In the genomic region with DNA sequence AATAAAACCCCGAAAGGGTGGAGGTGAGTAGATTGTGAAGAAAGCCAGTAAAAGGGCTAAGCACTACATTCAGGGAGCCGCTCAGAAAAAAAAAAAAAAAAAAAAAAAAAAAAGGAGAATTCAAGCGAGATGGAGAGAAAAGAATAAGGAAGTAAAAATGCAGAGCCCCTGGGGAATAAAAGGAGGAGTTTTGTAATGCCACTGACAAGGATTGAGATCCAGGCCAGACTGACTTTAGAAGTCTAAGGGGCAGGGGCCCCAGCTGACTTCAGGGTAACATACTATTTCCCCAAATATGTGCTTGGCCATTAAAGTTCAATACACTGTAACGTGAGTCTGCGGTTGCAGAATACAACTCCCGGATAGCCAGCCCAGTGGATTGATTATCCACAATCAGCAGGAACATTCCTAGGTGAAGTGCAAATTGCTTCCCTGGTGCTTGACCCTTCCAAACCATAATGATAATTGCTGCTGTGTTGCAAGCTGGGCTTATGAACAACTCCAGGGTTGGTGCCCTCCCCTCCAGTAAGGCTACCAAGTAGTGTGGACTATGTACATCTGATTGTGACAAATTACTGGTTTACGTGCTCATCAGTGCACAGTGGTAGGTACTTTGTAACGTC, we compare ENCODE assay signal across 32 cellular contexts. TPM values are rescaled to one million over a fixed set of nuclear protein-coding genes. Genes with fewer than 3 reads are reported as not detected.
DNase-seq lines count a peak whose midpoint lies in the region; ATAC-seq, FAIRE-seq and TF ChIP-seq lines count a peak whose summit lies in the region.
"Had no signal": no experiment of that assay in that cellular context is flagged by ENCODE, and none has a peak within 500 bp of the region (broad histone marks: within the 10 kb centered on the region; RNA-seq: fewer than 3 reads in every experiment).

No MANE protein-coding gene starts in this region.

- H3K14ac ChIP-seq in H1 (ENCODE audit: insufficient read length): no peak overlapping the region

- FAIRE-seq in H1 (lab: Jason Lieb, UNC): no peak
- FAIRE-seq: A549, islet of Langerhans had no signal

- no peak for TF ChIP-seq RAD21 in H1 (IDR thresholded peaks at IDR 0.05 in 1 of 2, conservative IDR thresholded peaks at IDR 0.05 in 1 of 2; ENCODE audit: low read depth in 2 of 2, low read length in 2 of 2)

- DNase-seq in NOMO-1 treated with DMSO at 0.1 percent for 48 hours (lab: John Stamatoyannopoulos, UW; ENCODE audit: unreplicated experiment) (peak; percentile 6), NOMO-1 treated with dmso at 0.1 percent for 144 hours (lab: John Stamatoyannopoulos, UW; ENCODE audit: unreplicated experiment) (no peak), NCI-H2227 treated with DMSO at 0.1 percent for 48 hours (lab: John Stamatoyannopoulos, UW) (peak; percentile 58), H1 (ENCODE audit: low read depth in 1 of 2, low spot score in 2 of 2) (no peak), 8988T (no peak), HUDEP-2 (lab: John Stamatoyannopoulos, UW; ENCODE audit: unreplicated experiment in 76 of 76) (no peak)
- DNase-seq: activated CD4-positive, alpha-beta T cell treated with anti-CD3 and anti-CD28 coated beads, Interleukin-2, amount 50 U/mL, for 48 hours; activated naive CD4-positive, alpha-beta T cell; activated naive CD8-positive, alpha-beta T cell treated with anti-CD3 and anti-CD28 coated beads, Interleukin-2, amount 50 U/mL, for 24 hours; activated T-cell treated with anti-CD3 and anti-CD28 coated beads, Interleukin-2, amount 50 U/mL, for 72 hours; AML-193; CD4-positive, alpha-beta T cell; DMS79 treated with DMSO at 0.1 percent for 48 hours; effector memory CD4-positive, alpha-beta T cell; erythroblast; HFFc6; left ventricle myocardium superior; MM.1S; NCI-H1694 treated with DMSO at 0.1 percent for 48 hours; NCI-H510A; right cardiac atrium; stimulated activated CD4-positive, alpha-beta T cell treated with anti-CD3 and anti-CD28 coated beads, Interleukin-1b, Interleukin-23, amount 100 ng/mL, for 48 hours; stimulated activated naive CD4-positive, alpha-beta T cell treated with Interleukin-2 at 50 U/mL for 16 hours; upper lobe of right lung had no signal

- CTCF ChIA-PET in H1 (lab: Charles Lee; ENCODE audit: partially characterized antibody): no interaction called here

- H3K23ac ChIP-seq in H1 (ENCODE audit: insufficient read length): no peak overlapping the region

- H3K4me1 ChIP-seq in H1 (replicated peaks in 1 of 4; ENCODE audit: control insufficient read depth in 3 of 4, insufficient read depth in 4 of 4, low read length in 3 of 4): peaks cover 0 to 5% (median 2%) of the 10 kb centered on the region in 4 experiments; a peak in 2 of 7 replicates
- H3K4me1 ChIP-seq: A549, suprapubic skin, upper lobe of right lung had no signal

- no peak overlapping the region for H3K4me3 ChIP-seq in H1 (ENCODE audit: extremely low read depth in 1 of 4, insufficient read depth in 2 of 4, low read depth in 3 of 4, low read length in 4 of 4)
- H3K4me3 ChIP-seq: A549, coronary artery, suprapubic skin, upper lobe of right lung had no signal

- H3K79me2 ChIP-seq in H1 (ENCODE audit: control insufficient read depth in 1 of 2, insufficient read depth in 2 of 2, low read length in 2 of 2): no peaks in the 10 kb centered on the region

- H3K9ac ChIP-seq in H1 (replicated peaks in 1 of 4; ENCODE audit: extremely low read depth in 1 of 4, low read depth in 3 of 4, low read length in 3 of 4): no peak overlapping the region; a peak in 1 of 7 replicates
- H3K9ac ChIP-seq: KMS-11 had no signal

- H2BK20ac ChIP-seq in H1 (ENCODE audit: low read length): no peak overlapping the region

- no peak overlapping the region for H2BK12ac ChIP-seq in H1 (ENCODE audit: low read depth, low read length)

- no peak overlapping the region for H4K8ac ChIP-seq in H1 (ENCODE audit: extremely low read depth, insufficient read depth, low read length)

- H2BK15ac ChIP-seq in H1 (ENCODE audit: low read length): no peak overlapping the region

- ATAC-seq in HG02610 (IDR thresholded peaks at IDR 0.05; ENCODE audit: unreplicated experiment) (no peak), GM19452 (IDR thresholded peaks at IDR 0.05; ENCODE audit: unreplicated experiment) (no peak)
- ATAC-seq: A549; activated CD4-positive, CD25-positive, alpha-beta regulatory T cell treated with anti-CD3 and anti-CD28 coated beads, Interleukin-2, amount 50 U/mL, for 24 hours; activated naive CD8-positive, alpha-beta T cell treated with anti-CD3 and anti-CD28 coated beads, Interleukin-2, amount 50 U/mL, for 24 hours; activated T-cell treated with anti-CD3 and anti-CD28 coated beads, Interleukin-2, amount 50 U/mL, for 72 hours; left ventricle myocardium superior; right cardiac atrium; upper lobe of right lung had no signal

- H3K27me3 ChIP-seq in H1 (replicated peaks in 1 of 4; ENCODE audit: control insufficient read depth in 3 of 4, extremely low read depth in 1 of 4, insufficient read depth in 3 of 4, low read length in 3 of 4): no peaks in the 10 kb centered on the region
- H3K27me3 ChIP-seq: upper lobe of right lung had no signal

- H3K79me1 ChIP-seq in H1 (ENCODE audit: low read depth, low read length): no peaks in the 10 kb centered on the region

- H3K4ac ChIP-seq in H1 (replicated peaks; ENCODE audit: insufficient read length, low read depth, low read length): no peak overlapping the region

- no peak for TF ChIP-seq POLR2A in H1 (IDR thresholded peaks at IDR 0.05; ENCODE audit: control extremely low read depth in 1 of 2, low read depth in 2 of 2, low read length in 2 of 2)

- no peaks in the 10 kb centered on the region for H3K23me2 ChIP-seq in H1 (ENCODE audit: low read depth, low read length)

- no peak overlapping the region for H2AK5ac ChIP-seq in H1 (ENCODE audit: low read depth, low read length)

- no peaks in the 10 kb centered on the region for H3K9me3 ChIP-seq in H1 (ENCODE audit: insufficient read depth in 2 of 2, low read depth in 1 of 2, low read length in 1 of 2)
- H3K9me3 ChIP-seq: suprapubic skin, upper lobe of right lung had no signal

- H2AFZ ChIP-seq in H1 (ENCODE audit: low read length): peak overlapping the region; percentile 57; the same call in 1 of the 2 replicates

- 66% methylated on average over 8 of the region's 8 CpGs; no CpG with 5 or more reads in 1 of the 2 experiments for WGBS in H1 (ENCODE audit: extremely low coverage in 1 of 2, insufficient coverage in 1 of 2, insufficient read length in 1 of 2, insufficient replicate concordance in 2 of 2, low coverage in 1 of 2, low lambda C conversion rate in 2 of 2, missing lambda C conversion rate in 1 of 2), 2 experiments

- no peak overlapping the region for H2BK120ac ChIP-seq in H1 (replicated peaks; ENCODE audit: low read depth, low read length)

- no peak overlapping the region for H4K91ac ChIP-seq in H1 (replicated peaks; ENCODE audit: insufficient read length, low read length)

- H3K4me2 ChIP-seq in H1 (ENCODE audit: insufficient read depth in 1 of 2, low read depth in 2 of 2, low read length in 2 of 2): no peak overlapping the region
- H3K4me2 ChIP-seq: A549, KMS-11 had no signal

- no peak for TF ChIP-seq CTCF in H1 (IDR thresholded peaks at IDR 0.05; ENCODE audit: control extremely low read depth in 1 of 3, insufficient read depth in 1 of 3, low read depth in 1 of 3, low read length in 3 of 3)

- no peaks in the 10 kb centered on the region for H4K20me1 ChIP-seq in H1 (replicated peaks in 1 of 2; ENCODE audit: control insufficient read depth in 1 of 2, insufficient read depth in 2 of 2, low read length in 2 of 2)

- no peak overlapping the region for H3K27ac ChIP-seq in H1 (ENCODE audit: low read depth, low read length)
- H3K27ac ChIP-seq: A549, coronary artery, KMS-11, suprapubic skin, upper lobe of right lung had no signal

- POLR2A ChIA-PET in H1 (lab: Charles Lee; ENCODE audit: partially characterized antibody): no interaction called here

- no peak overlapping the region for H2BK5ac ChIP-seq in H1 (ENCODE audit: low read depth, low read length)

- H3K56ac ChIP-seq in H1 (replicated peaks; ENCODE audit: insufficient read length, low read depth, low read length): no peak overlapping the region

- no peak overlapping the region for H3K18ac ChIP-seq in H1 (ENCODE audit: extremely low read depth, low read length)

- no peak for TF ChIP-seq EP300 in H1 (IDR thresholded peaks at IDR 0.05; ENCODE audit: borderline replicate concordance in 1 of 2, low read depth in 2 of 2, low read length in 2 of 2)

- H4K5ac ChIP-seq in H1 (ENCODE audit: insufficient read length, low read depth, low read length): no peak overlapping the region

- no peaks in the 10 kb centered on the region for H3K36me3 ChIP-seq in H1 (ENCODE audit: control insufficient read depth in 2 of 4, insufficient read depth in 4 of 4, low read length in 3 of 4)
- H3K36me3 ChIP-seq: suprapubic skin, upper lobe of right lung had no signal

TF ChIP-seq in H1, 55 proteins besides CTCF, POLR2A, EP300 and RAD21 (continues in another document):
- TF ChIP-seq JUN (IDR thresholded peaks at IDR 0.05; ENCODE audit: low read depth, low read length): no peak
- no peak for TF ChIP-seq GABPA (IDR thresholded peaks at IDR 0.05; ENCODE audit: borderline replicate concordance, insufficient read depth, low read length)
- TF ChIP-seq, protein P1, sequence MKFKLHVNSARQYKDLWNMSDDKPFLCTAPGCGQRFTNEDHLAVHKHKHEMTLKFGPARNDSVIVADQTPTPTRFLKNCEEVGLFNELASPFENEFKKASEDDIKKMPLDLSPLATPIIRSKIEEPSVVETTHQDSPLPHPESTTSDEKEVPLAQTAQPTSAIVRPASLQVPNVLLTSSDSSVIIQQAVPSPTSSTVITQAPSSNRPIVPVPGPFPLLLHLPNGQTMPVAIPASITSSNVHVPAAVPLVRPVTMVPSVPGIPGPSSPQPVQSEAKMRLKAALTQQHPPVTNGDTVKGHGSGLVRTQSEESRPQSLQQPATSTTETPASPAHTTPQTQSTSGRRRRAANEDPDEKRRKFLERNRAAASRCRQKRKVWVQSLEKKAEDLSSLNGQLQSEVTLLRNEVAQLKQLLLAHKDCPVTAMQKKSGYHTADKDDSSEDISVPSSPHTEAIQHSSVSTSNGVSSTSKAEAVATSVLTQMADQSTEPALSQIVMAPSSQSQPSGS (IDR thresholded peaks at IDR 0.05; ENCODE audit: low read length): no peak
- TF ChIP-seq BCL11A (IDR thresholded peaks at IDR 0.05; ENCODE audit: low read depth in 2 of 2, low read length in 2 of 2): no peak
- no peak for TF ChIP-seq CTBP2 (IDR thresholded peaks at IDR 0.05; ENCODE audit: borderline replicate concordance, insufficient read depth, insufficient read length, low read length)
- TF ChIP-seq CHD2 (IDR thresholded peaks at IDR 0.05; ENCODE audit: low read length): no peak
- TF ChIP-seq SIRT6 (IDR thresholded peaks at IDR 0.05; ENCODE audit: low read length): no peak

RNA-seq across cellular contexts. Expression of a gene that starts 30.7 kb away (rescaled TPM):
- 46.6 and 52.8 TPM in 2 replicates for total RNA-seq in H1 (2021; fragmentation: NEBNext Ultra II Directional; extraction: Animal tissue kit (Norgen Biotek cat#: 25700))
- polyA plus RNA-seq in H1 (2011; rRNA removed): 2.1 and 3.7 TPM in 2 replicates
- 4.9 TPM for polyA plus RNA-seq in H1 (2011; cell fraction: cytosol; rRNA removed)
- polyA plus RNA-seq in H1 (2011; cell fraction: nucleus; rRNA removed): 3.5 TPM
- polyA plus RNA-seq in H1 (2012, experiment 1 of 2): 19.5 to 25.2 TPM (median 22.0 TPM) in 4 replicates
- 0.83 TPM for polyA plus RNA-seq in H1 (2012, experiment 2 of 2)
- polyA plus RNA-seq in H1 (2013, experiment 1 of 2): 93.3 TPM
- polyA plus RNA-seq in H1 (2013, experiment 2 of 2): 92.9 TPM
- 6.3 and 7.3 TPM in 2 replicates for polyA minus RNA-seq in H1 (2011; rRNA and poly(A)+ RNA removed)
- 6.0 TPM for polyA minus RNA-seq in H1 (2011; cell fraction: cytosol; rRNA and poly(A)+ RNA removed)
- polyA minus RNA-seq in H1 (2011; cell fraction: nucleus; rRNA and poly(A)+ RNA removed): 17.8 TPM

Comparison
In these comparisons a context has a peak if more than half of its experiments do, and no peak if none do; other contexts are left out.
1. DNase-seq: peak in NOMO-1 treated with DMSO at 0.1 percent for 48 hours (single experiment) and NCI-H2227 treated with DMSO at 0.1 percent for 48 hours (single experiment); none in NOMO-1 treated with dmso at 0.1 percent for 144 hours (single experiment), H1 (0 of 2), 8988T (single experiment) and HUDEP-2 (0 of 76).